In the genomic region with DNA sequence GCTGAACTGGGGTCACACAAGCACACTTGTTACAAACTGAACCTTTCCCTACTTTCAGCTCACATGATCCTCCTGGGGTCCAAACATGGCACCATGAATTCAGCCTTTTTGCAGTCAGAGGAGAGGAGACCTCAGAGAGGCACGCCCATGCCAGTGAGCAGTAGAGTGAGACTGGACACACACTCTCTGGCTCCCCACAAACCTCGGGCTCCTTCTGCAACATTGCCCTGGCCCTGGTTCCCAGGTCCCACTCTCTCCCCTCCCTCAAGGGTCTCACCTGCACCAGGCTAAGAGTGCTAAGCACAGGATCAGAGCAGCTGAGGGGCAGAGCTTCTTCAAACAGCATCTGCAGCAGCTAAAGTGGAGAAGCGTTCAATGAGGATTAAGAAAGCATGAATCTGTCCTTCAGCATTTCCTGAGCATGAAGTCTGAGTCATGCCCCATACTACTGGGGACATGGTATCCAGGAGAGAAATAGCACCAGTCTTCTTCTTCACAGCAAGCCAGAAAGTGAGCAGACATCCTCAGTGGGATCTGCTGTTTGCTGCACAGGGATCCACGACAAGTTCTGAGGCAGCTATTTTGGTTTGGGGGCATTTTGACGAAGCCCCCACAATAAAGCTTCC, we compare ENCODE assay signal across 1 cellular context.
TF ChIP-seq lines count a peak whose summit lies in the region.

No MANE protein-coding gene starts in this region.

TF ChIP-seq in endothelial cell of umbilical vein, 7 proteins besides CTCF, POLR2A, EP300 and RAD21:
- TF ChIP-seq JUN (IDR thresholded peaks at IDR 0.05; ENCODE audit: borderline replicate concordance, insufficient read depth, insufficient read length, low read depth): peak; percentile 13
- peak; percentile 69 for TF ChIP-seq FOS (IDR thresholded peaks at IDR 0.05; ENCODE audit: borderline replicate concordance, insufficient read depth, low read length)
- TF ChIP-seq EZH2 (IDR thresholded peaks at IDR 0.05; ENCODE audit: borderline replicate concordance, low read depth, low read length, severe bottlenecking): no peak
- TF ChIP-seq, protein P1, sequence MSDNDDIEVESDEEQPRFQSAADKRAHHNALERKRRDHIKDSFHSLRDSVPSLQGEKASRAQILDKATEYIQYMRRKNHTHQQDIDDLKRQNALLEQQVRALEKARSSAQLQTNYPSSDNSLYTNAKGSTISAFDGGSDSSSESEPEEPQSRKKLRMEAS (IDR thresholded peaks at IDR 0.05; ENCODE audit: insufficient read depth, insufficient read length): no peak
